ENCODE assay signal across 17 cellular contexts in genomic region chr3:73510298-73510697, GRCh38.
DNase-seq lines count a peak whose midpoint lies in the region; ATAC-seq and TF ChIP-seq lines count a peak whose summit lies in the region.
"Had no signal": no experiment of that assay in that cellular context is flagged by ENCODE, and none has a peak within 500 bp of the region (broad histone marks: within the 10 kb centered on the region; RNA-seq: fewer than 3 reads in every experiment).

No MANE protein-coding gene starts in this region.

- ATAC-seq in left cardiac atrium (no peak), GM21526 (IDR thresholded peaks at IDR 0.05; ENCODE audit: low FRiP score, unreplicated experiment) (no peak)
- ATAC-seq: A549 had no signal

- TF ChIP-seq CTCF in right atrium auricular region (IDR thresholded peaks at IDR 0.05) = no peak
- no peak for TF ChIP-seq CTCF in esophagus muscularis mucosa (IDR thresholded peaks at IDR 0.05)
- TF ChIP-seq CTCF in nephron progenitor cell (IDR thresholded peaks at IDR 0.05) = no peak
- no peak for TF ChIP-seq CTCF in uterus (IDR thresholded peaks at IDR 0.05)

- no peak overlapping the region for H3K4me3 Mint-ChIP-seq in nephron progenitor cell
- H3K4me3 Mint-ChIP-seq: activated naive CD8-positive, alpha-beta T cell treated with anti-CD3 and anti-CD28 coated beads for 36 hours; dendritic cell treated with granulocyte-macrophage colony-stimulating factor and Interleukin-4, amounts not matched to agents 40 ng/mL and 50 ng/mL, for 4 days; IgD-negative memory B cell had no signal

- H3K27me3 ChIP-seq in right atrium auricular region (no peaks in the 10 kb centered on the region), esophagus muscularis mucosa (no peaks in the 10 kb centered on the region), uterus (no peaks in the 10 kb centered on the region)
- H3K27me3 ChIP-seq: brain microvascular endothelial cell had no signal

- H3K9me3 ChIP-seq in right atrium auricular region = no peaks in the 10 kb centered on the region
- no peaks in the 10 kb centered on the region for H3K9me3 ChIP-seq in esophagus muscularis mucosa
- no peaks in the 10 kb centered on the region for H3K9me3 ChIP-seq in uterus
- H3K9me3 ChIP-seq: A549 had no signal

- DNase-seq in right atrium auricular region (ENCODE audit: low spot score) = no peak
- no peak for DNase-seq in left cardiac atrium
- DNase-seq in esophagus muscularis mucosa (ENCODE audit: extremely low spot score) = peak; percentile 53
- DNase-seq in nephron progenitor cell = no peak
- no peak for DNase-seq in uterus
- no peak for DNase-seq in activated effector memory CD4-positive, alpha-beta T cell treated with Interleukin-2 at 50 U/mL for 16 hours
- DNase-seq in OCI-M2 (lab: John Stamatoyannopoulos, UW; ENCODE audit: unreplicated experiment) = no peak
- DNase-seq: activated CD4-positive, alpha-beta T cell treated with anti-CD3 and anti-CD28 coated beads for 4 hours; activated naive CD8-positive, alpha-beta T cell treated with anti-CD3 and anti-CD28 coated beads for 36 hours; brain microvascular endothelial cell; kidney glomerular epithelial cell; NCI-H1436 treated with DMSO at 0.1 percent for 48 hours; NCI-H2171 had no signal

- intact Hi-C loops in left cardiac atrium (cut with DNase I) (loop anchor here in 1 of 2 donors (10.0 kb wide), 1 partner anchor 115 kb away; the partner anchor contains the start of gene PDZRN3), esophagus muscularis mucosa (cut with DNase I) (loop anchor here (2.0 to 5.0 kb wide), 3 partner anchors 92 to 297 kb away; no protein-coding TSS in a partner anchor), uterus (cut with DNase I; ENCODE audit: low total_unique reads) (no loop called here)

- no peak overlapping the region for H3K4me3 ChIP-seq in right atrium auricular region
- H3K4me3 ChIP-seq in esophagus muscularis mucosa = no peak overlapping the region
- no peak overlapping the region for H3K4me3 ChIP-seq in uterus
- H3K4me3 ChIP-seq: A549 had no signal

- peaks cover under 1% of the 10 kb centered on the region for H3K9me3 Mint-ChIP-seq in nephron progenitor cell
- H3K9me3 Mint-ChIP-seq: activated naive CD8-positive, alpha-beta T cell treated with anti-CD3 and anti-CD28 coated beads for 36 hours; dendritic cell treated with granulocyte-macrophage colony-stimulating factor and Interleukin-4, amounts not matched to agents 40 ng/mL and 50 ng/mL, for 4 days; IgD-negative memory B cell had no signal

- peaks cover 1% of the 10 kb centered on the region for H3K36me3 Mint-ChIP-seq in nephron progenitor cell (ENCODE audit: low read depth)
- H3K36me3 Mint-ChIP-seq: activated naive CD8-positive, alpha-beta T cell treated with anti-CD3 and anti-CD28 coated beads for 36 hours; IgD-negative memory B cell had no signal

- no peaks in the 10 kb centered on the region for H3K27me3 Mint-ChIP-seq in nephron progenitor cell (ENCODE audit: low read depth, poor library complexity)

- H3K4me1 Mint-ChIP-seq in nephron progenitor cell = peaks cover 65% of the 10 kb centered on the region
- H3K4me1 Mint-ChIP-seq: activated naive CD8-positive, alpha-beta T cell treated with anti-CD3 and anti-CD28 coated beads for 36 hours; IgD-negative memory B cell had no signal

- H3K36me3 ChIP-seq in right atrium auricular region (no peaks in the 10 kb centered on the region), esophagus muscularis mucosa (no peaks in the 10 kb centered on the region), uterus (no peaks in the 10 kb centered on the region)
- H3K36me3 ChIP-seq: brain microvascular endothelial cell had no signal

- 76% methylated on average over 5 of the region's 5 CpGs for WGBS in esophagus muscularis mucosa

- H3K4me1 ChIP-seq in right atrium auricular region (peaks cover 2 to 46% of the 10 kb centered on the region in 2 donors), esophagus muscularis mucosa (peaks cover 37 to 96% (median 87%) of the 10 kb centered on the region in 4 donors), uterus (peaks cover 12% of the 10 kb centered on the region in 2 donors)

- H3K27ac ChIP-seq in right atrium auricular region = peak overlapping the region; percentile 55 to 76
- H3K27ac ChIP-seq in esophagus muscularis mucosa (replicated peaks in 1 of 4) = peak overlapping the region; percentile 86 to 88 (median 87)
- H3K27ac ChIP-seq in uterus = peak overlapping the region; percentile 75 to 93
- H3K27ac ChIP-seq: A549, brain microvascular endothelial cell had no signal

- no peak for TF ChIP-seq POLR2A in esophagus muscularis mucosa (IDR thresholded peaks at IDR 0.05; ENCODE audit: low read depth)
- no peak for TF ChIP-seq POLR2A in uterus (IDR thresholded peaks at IDR 0.05)

- TF ChIP-seq EP300 in esophagus muscularis mucosa (IDR thresholded peaks at IDR 0.05) = no peak

- peak overlapping the region; percentile 87 for H3K27ac Mint-ChIP-seq in nephron progenitor cell
- H3K27ac Mint-ChIP-seq: activated naive CD8-positive, alpha-beta T cell treated with anti-CD3 and anti-CD28 coated beads for 36 hours; dendritic cell treated with granulocyte-macrophage colony-stimulating factor and Interleukin-4, amounts not matched to agents 40 ng/mL and 50 ng/mL, for 4 days; IgD-negative memory B cell had no signal
